Comparison of ENCODE assay signal across 8 cellular contexts in the genomic region with DNA sequence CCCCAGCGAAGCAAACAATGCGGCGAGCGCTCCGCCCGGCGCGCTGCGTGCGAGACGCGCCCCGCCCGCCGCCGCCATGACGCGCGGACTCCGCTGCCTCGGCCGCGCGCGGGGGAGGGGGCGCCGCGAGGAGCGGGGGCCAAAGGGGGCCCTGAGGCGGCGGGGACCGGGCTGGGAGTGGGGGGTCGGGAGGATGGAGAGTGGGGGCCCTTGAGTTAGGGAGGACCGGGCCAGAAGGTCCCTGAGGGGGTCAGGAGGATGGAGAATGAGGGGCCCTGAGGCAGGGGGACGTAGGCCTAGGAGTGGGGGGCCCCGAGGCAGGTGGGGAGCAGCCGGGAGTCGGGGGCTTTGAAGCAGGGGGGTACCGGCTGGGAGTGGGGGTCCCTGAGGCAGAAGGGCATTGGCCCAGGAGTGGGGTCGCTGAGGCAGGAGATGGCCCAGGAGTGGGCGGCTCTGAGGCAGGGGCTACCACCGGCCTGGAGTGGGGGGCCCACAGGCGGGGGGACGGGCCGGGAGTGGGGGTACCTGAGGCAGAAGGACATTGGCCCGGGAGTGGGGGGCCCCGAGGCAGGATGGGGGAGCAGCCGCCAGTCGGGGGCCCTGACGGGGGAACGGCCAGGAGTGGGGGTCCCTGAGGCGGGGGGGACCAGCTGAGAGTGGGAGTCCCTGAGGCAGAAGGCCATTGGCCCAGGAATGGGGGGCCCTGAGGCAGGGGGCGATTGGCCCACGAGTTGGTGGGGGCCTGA. TPM values are rescaled to one million over a fixed set of nuclear protein-coding genes. Genes with fewer than 3 reads are reported as not detected.
DNase-seq lines count a peak whose midpoint lies in the region; ATAC-seq and TF ChIP-seq lines count a peak whose summit lies in the region.

Gene BRD1, minus strand, starts transcription at position 21 of the 746 bp plus-strand sequence. CDS start 3,556 bp downstream, outside the sequence.

- no peak for TF ChIP-seq POLR2A in heart left ventricle (IDR thresholded peaks at IDR 0.05)

- H4K20me1 ChIP-seq in DOHH2 (ENCODE audit: control insufficient read depth, insufficient read depth, low read depth, low read length): peaks cover 28% of the 10 kb centered on the region

- 13 to 23% (median 17%) methylated on average over 37 to 52 of the region's 54 CpGs for WGBS in adipose tissue, 3 donors
- WGBS in heart left ventricle, 4 donors: 19 to 92% (median 39%) methylated on average over 10 to 54 of the region's 54 CpGs

- peak within 1 kb of the TSS; percentile 82 for H2AFZ ChIP-seq in parathyroid adenoma

- intact Hi-C loops in heart left ventricle (cut with DNase I): loop anchor here in 2 of 10 donors (2.0 to 5.0 kb wide), 2 partner anchors 25 to 41 kb away; partner anchors contain the start of gene ZBED4 (in 1 of the 2)

- H3K79me2 ChIP-seq in DOHH2 (ENCODE audit: control insufficient read depth, low read length) (peaks cover 48% of the 10 kb centered on the region), parathyroid adenoma (peaks cover 33% of the 10 kb centered on the region)

- H3K9me2 ChIP-seq in DOHH2 (replicated peaks; ENCODE audit: control insufficient read depth, low read length): no peaks in the 10 kb centered on the region

- H3F3A ChIP-seq in DOHH2 (ENCODE audit: control insufficient read depth, insufficient read depth): peaks cover 10% of the 10 kb centered on the region; the same call in 1 of the 2 replicates

- ATAC-seq in HG02885 (IDR thresholded peaks at IDR 0.05; ENCODE audit: poor library complexity, unreplicated experiment): peak; percentile 57
- ATAC-seq in SK-N-SH treated with all-trans-retinoic acid at 6 μM for 48 hours: peak; percentile 51
- ATAC-seq in heart left ventricle: peak in 3 of 4 donors; percentile 73 to 80 (median 77)
- ATAC-seq in GM21367 (IDR thresholded peaks at IDR 0.05; ENCODE audit: unreplicated experiment): no peak
- no peak for ATAC-seq in HG03135 (IDR thresholded peaks at IDR 0.05; ENCODE audit: unreplicated experiment)

- H3K36me3 ChIP-seq in DOHH2 (ENCODE audit: control insufficient read depth, low read length): peaks cover 38% of the 10 kb centered on the region
- H3K36me3 ChIP-seq in heart left ventricle: peaks cover 0 to 19% (median 10%) of the 10 kb centered on the region in 9 donors
- no peaks in the 10 kb centered on the region for H3K36me3 ChIP-seq in parathyroid adenoma (ENCODE audit: control insufficient read depth, insufficient read depth, low read length)

- H3K4me3 ChIP-seq in DOHH2 (ENCODE audit: low read length): peak within 1 kb of the TSS; percentile 89
- peak within 1 kb of the TSS; percentile 60 to 99 (median 86) for H3K4me3 ChIP-seq in heart left ventricle
- peak within 1 kb of the TSS; percentile 86 for H3K4me3 ChIP-seq in parathyroid adenoma (ENCODE audit: low read depth, low read length)

- DNase-seq in heart left ventricle: peak; percentile 66 to 85 (median 76)

- H3K27ac ChIP-seq in DOHH2 (ENCODE audit: low read depth, low read length) (peak within 1 kb of the TSS; percentile 45), adipose tissue (ENCODE audit: low read depth, low read length) (peak within 1 kb of the TSS; percentile 14), heart left ventricle (peak within 1 kb of the TSS; percentile 68 to 91 (median 86)), parathyroid adenoma (peak within 1 kb of the TSS; percentile 32)

- peak within 1 kb of the TSS; percentile 61 for H3K9ac ChIP-seq in parathyroid adenoma

- TF ChIP-seq CTCF in DOHH2 (IDR thresholded peaks at IDR 0.05; ENCODE audit: low read depth, low read length, poor library complexity, severe bottlenecking): no peak
- no peak for TF ChIP-seq CTCF in heart left ventricle (IDR thresholded peaks at IDR 0.05)
- TF ChIP-seq CTCF in parathyroid adenoma (IDR thresholded peaks at IDR 0.05): no peak

- H3K9me3 ChIP-seq in DOHH2 (ENCODE audit: control insufficient read depth, insufficient read depth, low read length) (no peaks in the 10 kb centered on the region), heart left ventricle (peaks cover 0 to 18% (median 0%) of the 10 kb centered on the region in 12 donors), parathyroid adenoma (ENCODE audit: control insufficient read depth, low read length) (no peaks in the 10 kb centered on the region)

- H3K27me3 ChIP-seq in DOHH2 (ENCODE audit: control insufficient read depth, low read length) (peaks cover 25% of the 10 kb centered on the region), heart left ventricle (no peaks in the 10 kb centered on the region), parathyroid adenoma (ENCODE audit: control insufficient read depth, insufficient read depth, low read length) (no peaks in the 10 kb centered on the region)

- H3K4me2 ChIP-seq in DOHH2 (ENCODE audit: low read length): peak within 1 kb of the TSS; percentile 94
- peak within 1 kb of the TSS; percentile 95 for H3K4me2 ChIP-seq in parathyroid adenoma (ENCODE audit: low read length)

- H3K4me1 ChIP-seq in DOHH2 (ENCODE audit: control insufficient read depth, low read length) (peaks cover 40% of the 10 kb centered on the region), heart left ventricle (peaks cover 10 to 33% (median 23%) of the 10 kb centered on the region in 12 donors), parathyroid adenoma (no peaks in the 10 kb centered on the region)

TF ChIP-seq in SK-N-SH treated with all-trans-retinoic acid at 6 μM for 48 hours, 23 proteins besides CTCF, POLR2A, EP300 and RAD21:
- TF ChIP-seq ZNF565 (CRISPR knock-in tag; conservative IDR thresholded peaks at IDR 0.05; ENCODE audit: low read depth): no peak
- TF ChIP-seq CSDC2 (CRISPR knock-in tag; IDR thresholded peaks at IDR 0.05): no peak
- TF ChIP-seq OSR1 (CRISPR knock-in tag; IDR thresholded peaks at IDR 0.05): no peak
- no peak for TF ChIP-seq CSRNP3 (CRISPR knock-in tag; IDR thresholded peaks at IDR 0.05)
- no peak for TF ChIP-seq RARB (CRISPR knock-in tag; IDR thresholded peaks at IDR 0.05)
- no peak for TF ChIP-seq PATZ1 (CRISPR knock-in tag; IDR thresholded peaks at IDR 0.05; ENCODE audit: borderline replicate concordance)
- no peak for TF ChIP-seq ZNF8 (CRISPR knock-in tag; IDR thresholded peaks at IDR 0.05)
- TF ChIP-seq BACH2 (CRISPR knock-in tag; IDR thresholded peaks at IDR 0.05; ENCODE audit: borderline replicate concordance): no peak
- TF ChIP-seq GLIS3 (CRISPR knock-in tag; IDR thresholded peaks at IDR 0.05): no peak
- no peak for TF ChIP-seq ZNF70 (CRISPR knock-in tag; IDR thresholded peaks at IDR 0.05)
- TF ChIP-seq ISL1 (CRISPR knock-in tag; IDR thresholded peaks at IDR 0.05): no peak
- TF ChIP-seq ZC3H10 (CRISPR knock-in tag; IDR thresholded peaks at IDR 0.05): no peak
- TF ChIP-seq SNAI2 (CRISPR knock-in tag; IDR thresholded peaks at IDR 0.05): no peak
TF ChIP-seq in SK-N-SH treated with all-trans-retinoic acid at 6 μM for 48 hours: peak in this region for 0.

RNA-seq across cellular contexts. Expression of gene BRD1, which starts in this region (rescaled TPM):
- 10 to 100 TPM; 10.5 to 18.6 (median 16.2) TPM for polyA plus RNA-seq in adipose tissue
- total RNA-seq in heart left ventricle: 10 to 100 TPM; 13.9 to 27.0 (median 18.5) TPM
- 10 to 100 TPM; 12.0 TPM for polyA plus RNA-seq in heart left ventricle

Comparison
In these comparisons a context has a peak if more than half of its experiments do, and no peak if none do; other contexts are left out.
1. H3K27ac ChIP-seq: peak in every context shown above with its lines; median percentile 86 in heart left ventricle; 45 in DOHH2; 32 in parathyroid adenoma; 14 in adipose tissue.
2. ATAC-seq: peak in HG02885 (single experiment), SK-N-SH treated with all-trans-retinoic acid at 6 μM for 48 hours (single experiment) and heart left ventricle (3 of 4); none in GM21367 (single experiment) and HG03135 (single experiment).
3. Peak in every context shown above with its lines, with median percentiles within 50 percentile points of each other: H3K4me3 ChIP-seq.